In genomic region chr9:110214553-110214952, GRCh38 we compare ENCODE assay signal across 18 cellular contexts. TPM values are rescaled to one million over a fixed set of nuclear protein-coding genes. Genes with fewer than 3 reads are reported as not detected.
DNase-seq lines count a peak whose midpoint lies in the region; ATAC-seq, FAIRE-seq and TF ChIP-seq lines count a peak whose summit lies in the region.
"Had no signal": no experiment of that assay in that cellular context is flagged by ENCODE, and none has a peak within 500 bp of the region (broad histone marks: within the 10 kb centered on the region; RNA-seq: fewer than 3 reads in every experiment).

No MANE protein-coding gene starts in this region.

- ATAC-seq in A549 = no peak
- no peak for ATAC-seq in memory B cell (ENCODE audit: low read depth)

- H3K9me3 ChIP-seq in A549 = no peaks in the 10 kb centered on the region
- H3K9me3 ChIP-seq in KOPT-K1 (ENCODE audit: insufficient read depth, low read length, poor library complexity, severe bottlenecking) = peaks cover 4% of the 10 kb centered on the region
- H3K9me3 ChIP-seq in colonic mucosa = no peaks in the 10 kb centered on the region
- no peaks in the 10 kb centered on the region for H3K9me3 ChIP-seq in CD4-positive, alpha-beta memory T cell (ENCODE audit: control insufficient read depth in 1 of 2, low read length in 2 of 2)
- no peaks in the 10 kb centered on the region for H3K9me3 ChIP-seq in adrenal gland (replicated peaks in 1 of 3)

- H3K36me3 Mint-ChIP-seq in memory B cell = peaks cover 1% of the 10 kb centered on the region
- peaks cover 0 to 3% of the 10 kb centered on the region in 2 donors for H3K36me3 Mint-ChIP-seq in CD4-positive, alpha-beta memory T cell

- H3K4me1 ChIP-seq in A549 (peaks cover 6% of the 10 kb centered on the region; the same call in 2 of the 3 replicates), colonic mucosa (peaks cover 8% of the 10 kb centered on the region), adrenal gland (replicated peaks in 1 of 2) (no peaks in the 10 kb centered on the region)
- no peaks in the 10 kb centered on the region for H3K4me1 ChIP-seq in CD4-positive, alpha-beta memory T cell (ENCODE audit: insufficient read depth, low read length)

- H3K9me3 Mint-ChIP-seq in memory B cell = no peaks in the 10 kb centered on the region
- peaks cover 0 to 8% (median under 1%) of the 10 kb centered on the region in 8 donors for H3K9me3 Mint-ChIP-seq in CD4-positive, alpha-beta memory T cell

- peak overlapping the region; percentile 17; the same call in 1 of the 3 replicates for H3K4me2 ChIP-seq in A549

- H3K4me3 Mint-ChIP-seq in memory B cell = no peak overlapping the region
- H3K4me3 Mint-ChIP-seq in CD4-positive, alpha-beta memory T cell = no peak overlapping the region
- H3K4me3 Mint-ChIP-seq: H9 had no signal

- TF ChIP-seq POLR2A in A549 (IDR thresholded peaks at IDR 0.05; ENCODE audit: low read length) (no peak), adrenal gland (IDR thresholded peaks at IDR 0.05) (no peak)

- TF ChIP-seq EP300 in A549 (IDR thresholded peaks at IDR 0.05) = no peak

- H3K36me3 ChIP-seq in KOPT-K1 (ENCODE audit: insufficient read depth, low read length) (no peaks in the 10 kb centered on the region), colonic mucosa (no peaks in the 10 kb centered on the region), adrenal gland (replicated peaks in 1 of 2) (no peaks in the 10 kb centered on the region)
- no peaks in the 10 kb centered on the region for H3K36me3 ChIP-seq in CD4-positive, alpha-beta memory T cell (ENCODE audit: insufficient read depth, low read length)

- peaks cover 4% of the 10 kb centered on the region for H3K27me3 Mint-ChIP-seq in memory B cell
- peaks cover 5 to 12% of the 10 kb centered on the region in 2 donors for H3K27me3 Mint-ChIP-seq in CD4-positive, alpha-beta memory T cell

- H3K27ac ChIP-seq in A549 (no peak overlapping the region), KOPT-K1 (ENCODE audit: low read depth, low read length, poor library complexity, severe bottlenecking) (peak overlapping the region; percentile 32), colonic mucosa (no peak overlapping the region), adrenal gland (no peak overlapping the region)
- no peak overlapping the region for H3K27ac ChIP-seq in CD4-positive, alpha-beta memory T cell (ENCODE audit: low read depth, low read length)
- H3K27ac ChIP-seq: SK-N-MC had no signal

- CTCF ChIA-PET in A549 (lab: Yijun Ruan, JAX) = interaction anchor here (0.6 to 10.0 kb wide), 6 partner anchors 9 to 409 kb away, joined by 3 to 196 read pairs (median 4); no protein-coding TSS in a partner anchor
- CTCF ChIA-PET in CD4-positive, alpha-beta memory T cell (lab: Charles Lee; ENCODE audit: partially characterized antibody) = interaction anchor here (0.9 to 7.5 kb wide), 6 partner anchors 10 to 640 kb away, joined by 3 to 58 read pairs (median 4); no protein-coding TSS in a partner anchor

- FAIRE-seq in A549 (lab: Jason Lieb, UNC) = no peak

- H3K27me3 ChIP-seq in colonic mucosa (no peaks in the 10 kb centered on the region), adrenal gland (no peaks in the 10 kb centered on the region)
- peaks cover 4% of the 10 kb centered on the region for H3K27me3 ChIP-seq in CD4-positive, alpha-beta memory T cell (ENCODE audit: insufficient read depth, low read length)

- peak overlapping the region; percentile 36 for H3K27ac Mint-ChIP-seq in memory B cell
- H3K27ac Mint-ChIP-seq in CD4-positive, alpha-beta memory T cell = no peak overlapping the region
- H3K27ac Mint-ChIP-seq: H9 had no signal

- POLR2A ChIA-PET in A549 (lab: Yijun Ruan, JAX) = interaction anchor here (1.2 kb wide), 1 partner anchor 30 kb away, joined by 5 read pairs; no protein-coding TSS in a partner anchor
- POLR2A ChIA-PET in CD4-positive, alpha-beta memory T cell (lab: Charles Lee; ENCODE audit: partially characterized antibody) = no interaction called here

- no peaks in the 10 kb centered on the region for H3K4me1 Mint-ChIP-seq in memory B cell
- peaks cover 2 to 4% (median 3%) of the 10 kb centered on the region in 4 donors for H3K4me1 Mint-ChIP-seq in CD4-positive, alpha-beta memory T cell

- WGBS in A549 (ENCODE audit: missing lambda C conversion rate) = 26% methylated on average over 2 of the region's 2 CpGs
- 63 to 89% (median 80%) methylated on average over 2 of the region's 2 CpGs for WGBS in adrenal gland, 4 donors

- intact Hi-C loops in colonic mucosa (cut with DNase I) = no loop called here
- intact Hi-C loops in CD4-positive, alpha-beta memory T cell (cut with micrococcal nuclease) = no loop called here
- intact Hi-C loops in adrenal gland (cut with DNase I) = no loop called here

- H3K4me3 ChIP-seq in A549 (no peak overlapping the region), colonic mucosa (no peak overlapping the region), adrenal gland (no peak overlapping the region)
- no peak overlapping the region for H3K4me3 ChIP-seq in CD4-positive, alpha-beta memory T cell (ENCODE audit: low read length in 2 of 2)
- H3K4me3 ChIP-seq: SK-N-MC had no signal

- DNase-seq in A549 (ENCODE audit: low read depth in 1 of 2, low spot score in 1 of 2) (no peak), colonic mucosa (peak; percentile 59), memory B cell (ENCODE audit: low spot score in 2 of 2) (no peak), KG1 (lab: John Stamatoyannopoulos, UW) (no peak), SHP77 (lab: John Stamatoyannopoulos, UW) (no peak), adrenal gland (no peak)
- DNase-seq in CD4-positive, alpha-beta memory T cell = no peak
- DNase-seq: 8988T, C1 segment of cervical spinal cord, H9, NCI-H1092 treated with DMSO at 0.1 percent for 48 hours, NCI-H2081 treated with DMSO at 0.1 percent for 48 hours, NCI-H510A, NCI-H82 had no signal

- TF ChIP-seq CTCF in A549 (IDR thresholded peaks at IDR 0.05) = no peak
- TF ChIP-seq CTCF in colonic mucosa (IDR thresholded peaks at IDR 0.05) = no peak
- no peak for TF ChIP-seq CTCF in adrenal gland (IDR thresholded peaks at IDR 0.05)

- H3K9ac ChIP-seq in colonic mucosa (ENCODE audit: low read depth in 2 of 2, low read length in 2 of 2) = peak overlapping the region in 1 of 2 donors; percentile 30

- no peak for TF ChIP-seq RAD21 in A549 (conservative IDR thresholded peaks at IDR 0.05 in 1 of 2, IDR thresholded peaks at IDR 0.05 in 1 of 2)

TF ChIP-seq in A549, 52 proteins besides CTCF, POLR2A, EP300 and RAD21:
- TF ChIP-seq EHMT2 (IDR thresholded peaks at IDR 0.05; ENCODE audit: low read depth) (no peak), TFCP2L1 (CRISPR knock-in tag; IDR thresholded peaks at IDR 0.05) (no peak), RCOR1 (IDR thresholded peaks at IDR 0.05; ENCODE audit: low read depth, low read length) (no peak), HDAC2 (IDR thresholded peaks at IDR 0.05) (no peak), HEYL (CRISPR knock-in tag; IDR thresholded peaks at IDR 0.05) (no peak), ZC3H11A (IDR thresholded peaks at IDR 0.05) (no peak), JUNB (IDR thresholded peaks at IDR 0.05) (no peak), NPAS2 (CRISPR knock-in tag; IDR thresholded peaks at IDR 0.05; ENCODE audit: borderline replicate concordance) (no peak), SMC3 (IDR thresholded peaks at IDR 0.05) (no peak), PHF8 (IDR thresholded peaks at IDR 0.05; ENCODE audit: borderline replicate concordance, low read depth) (no peak), NFE2L2 (conservative IDR thresholded peaks at IDR 0.05; ENCODE audit: low read length) (no peak), CHD2 (IDR thresholded peaks at IDR 0.05; ENCODE audit: low read length, partially characterized antibody) (no peak), HOXB13 (CRISPR knock-in tag; IDR thresholded peaks at IDR 0.05; ENCODE audit: low read depth) (no peak)
- TF ChIP-seq, protein P1, sequence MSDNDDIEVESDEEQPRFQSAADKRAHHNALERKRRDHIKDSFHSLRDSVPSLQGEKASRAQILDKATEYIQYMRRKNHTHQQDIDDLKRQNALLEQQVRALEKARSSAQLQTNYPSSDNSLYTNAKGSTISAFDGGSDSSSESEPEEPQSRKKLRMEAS (IDR thresholded peaks at IDR 0.05) = no peak
- TF ChIP-seq, protein P2, sequence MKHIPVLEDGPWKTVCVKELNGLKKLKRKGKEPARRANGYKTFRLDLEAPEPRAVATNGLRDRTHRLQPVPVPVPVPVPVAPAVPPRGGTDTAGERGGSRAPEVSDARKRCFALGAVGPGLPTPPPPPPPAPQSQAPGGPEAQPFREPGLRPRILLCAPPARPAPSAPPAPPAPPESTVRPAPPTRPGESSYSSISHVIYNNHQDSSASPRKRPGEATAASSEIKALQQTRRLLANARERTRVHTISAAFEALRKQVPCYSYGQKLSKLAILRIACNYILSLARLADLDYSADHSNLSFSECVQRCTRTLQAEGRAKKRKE (CRISPR knock-in tag; IDR thresholded peaks at IDR 0.05; ENCODE audit: low read depth) = no peak
TF ChIP-seq in A549: peak in this region for 0.

RNA-seq across cellular contexts. Expression of gene C9orf152, which starts 6.6 kb away (rescaled TPM):
- polyA plus RNA-seq in A549 (2011; rRNA removed) (0.79 and 1.3 TPM in 2 replicates), A549 (2017; fragmentation: RNase III; extraction: RNeasy Plus Mini Kit Qiagen cat#74134 plus additional on column Dnase treatment) (0.05 to 0.15 TPM (median 0.10 TPM) in 3 replicates), adrenal gland (under 1 TPM in 1 of 3 donors, not detected in 2; 0.13 TPM)
- polyA plus RNA-seq in A549 (2012; cell fraction: cytosol; rRNA removed) = 0.01 TPM in 2 replicates
- not detected in 2 replicates for polyA plus RNA-seq in A549 (2012; cell fraction: nucleus; rRNA removed)
- 0.34 and 0.66 TPM in 2 replicates for polyA minus RNA-seq in A549 (2011; rRNA and poly(A)+ RNA removed)
- total RNA-seq in colonic mucosa (10 to 100 TPM; 72.6 to 80.1 TPM), adrenal gland (not detected)
- not detected for total RNA-seq in CD4-positive, alpha-beta memory T cell
- polyA plus RNA-seq in CD4-positive, alpha-beta memory T cell = not detected
- total RNA-seq: H9, HT1080, M059J had no signal

RNA-seq across cellular contexts. Expression of gene TXN, which starts 41.8 kb away (rescaled TPM):
- polyA plus RNA-seq in A549 (2011; rRNA removed) (1,336 and 1,626 TPM in 2 replicates), A549 (2017; fragmentation: RNase III; extraction: RNeasy Plus Mini Kit Qiagen cat#74134 plus additional on column Dnase treatment) (1,222 to 1,380 TPM (median 1,309 TPM) in 3 replicates), adrenal gland (100 to 1,000 TPM; 146 to 331 (median 224) TPM)
- 1,191 and 1,403 TPM in 2 replicates for polyA plus RNA-seq in A549 (2012; cell fraction: cytosol; rRNA removed)
- 356 and 650 TPM in 2 replicates for polyA plus RNA-seq in A549 (2012; cell fraction: nucleus; rRNA removed)
- 211 and 233 TPM in 2 replicates for polyA minus RNA-seq in A549 (2011; rRNA and poly(A)+ RNA removed)
- total RNA-seq in colonic mucosa (100 to 1,000 TPM; 498 to 600 TPM), adrenal gland (100 to 1,000 TPM in 5 of 8 donors, 10 to 100 TPM in 3; 60.3 to 132 (median 108) TPM)
- total RNA-seq in CD4-positive, alpha-beta memory T cell = 10 to 100 TPM; 45.6 to 47.9 TPM
- polyA plus RNA-seq in CD4-positive, alpha-beta memory T cell = 100 to 1,000 TPM; 196 to 267 TPM

Comparison
In these comparisons a context has a peak if more than half of its experiments do, and no peak if none do; other contexts are left out.
1. RNA of gene C9orf152, which starts 6.6 kb away (total RNA-seq): 72.6 to 80.1 TPM in colonic mucosa; not detected in CD4-positive, alpha-beta memory T cell and not detected in adrenal gland; every median in the first group is over 10 times any median in the second.